In genomic region chr5:138369249-138369648, GRCh38 we compare ENCODE assay signal across 15 cellular contexts. TPM values are rescaled to one million over a fixed set of nuclear protein-coding genes. Genes with fewer than 3 reads are reported as not detected.
DNase-seq lines count a peak whose midpoint lies in the region; ATAC-seq, FAIRE-seq and TF ChIP-seq lines count a peak whose summit lies in the region.
"Had no signal": no experiment of that assay in that cellular context is flagged by ENCODE, and none has a peak within 500 bp of the region (broad histone marks: within the 10 kb centered on the region; RNA-seq: fewer than 3 reads in every experiment).

No MANE protein-coding gene starts in this region.

- H3K4me3 ChIP-seq in DOHH2 (ENCODE audit: low read length) (no peak overlapping the region), GM12878 (no peak overlapping the region)
- H3K4me3 ChIP-seq: SJSA1 had no signal

- no peaks in the 10 kb centered on the region for H3K9me2 ChIP-seq in DOHH2 (replicated peaks; ENCODE audit: control insufficient read depth, low read length)

- no peaks in the 10 kb centered on the region for H3F3A ChIP-seq in DOHH2 (ENCODE audit: control insufficient read depth, insufficient read depth)

- peak; percentile 71 for DNase-seq in MV-4-11 (lab: John Stamatoyannopoulos, UW)
- no peak for DNase-seq in GM12878 (ENCODE audit: low read depth, low spot score)
- DNase-seq in naive B cell: no peak
- no peak for DNase-seq in NCI-H1930 (lab: John Stamatoyannopoulos, UW)
- no peak for DNase-seq in COLO668 (lab: John Stamatoyannopoulos, UW; ENCODE audit: unreplicated experiment)
- DNase-seq: NCI-H2081, NCI-H82 had no signal

- H4K20me1 ChIP-seq in DOHH2 (ENCODE audit: control insufficient read depth, insufficient read depth, low read depth, low read length): peaks cover 12% of the 10 kb centered on the region
- no peaks in the 10 kb centered on the region for H4K20me1 ChIP-seq in GM12878 (ENCODE audit: control insufficient read depth, insufficient read depth)

- RAD21 ChIA-PET in GM12878 (lab: Charles Lee; ENCODE audit: unreplicated experiment): interaction anchor here (1.1 kb wide), 1 partner anchor 16 kb away, joined by 3 read pairs; no protein-coding TSS in a partner anchor

- H3K36me3 Mint-ChIP-seq in naive B cell: no peaks in the 10 kb centered on the region

- H3K9ac ChIP-seq in GM12878 (ENCODE audit: control insufficient read depth, insufficient read depth, low read length): no peak overlapping the region

- TF ChIP-seq CTCF in DOHH2 (IDR thresholded peaks at IDR 0.05; ENCODE audit: low read depth, low read length, poor library complexity, severe bottlenecking) (no peak), GM12878 (IDR thresholded peaks at IDR 0.05 in 2 of 3, conservative IDR thresholded peaks at IDR 0.05 in 1 of 3; ENCODE audit: control insufficient read depth in 2 of 3, extremely low read depth in 1 of 3, insufficient read depth in 1 of 3, low read depth in 3 of 3, low read length in 3 of 3) (no peak)

- H3K4me1 ChIP-seq in DOHH2 (ENCODE audit: control insufficient read depth, low read length) (peaks cover 16% of the 10 kb centered on the region), GM12878 (ENCODE audit: control insufficient read depth, insufficient read depth, low read length) (peaks cover 19% of the 10 kb centered on the region; the same call in 1 of the 2 replicates)

- WGBS in GM12878 (ENCODE audit: insufficient coverage, insufficient replicate concordance, low lambda C conversion rate, missing lambda C conversion rate): 88% methylated on average over 6 of the region's 6 CpGs

- POLR2A ChIA-PET in GM12878 (lab: Charles Lee): interaction anchor here (2.2 kb wide), 1 partner anchor 16 kb away, joined by 9 read pairs; the partner anchor contains the start of gene KDM3B

- no peak for TF ChIP-seq EP300 in GM12878 (IDR thresholded peaks at IDR 0.05; ENCODE audit: borderline replicate concordance in 1 of 2, control insufficient read depth in 1 of 2, low read depth in 2 of 2, low read length in 2 of 2)

- ATAC-seq in GM12878 (no peak; the same call in 2 of the 3 replicates), naive B cell (ENCODE audit: low read depth in 2 of 2) (peak in 1 of 2 donors; percentile 33), GM18868 (IDR thresholded peaks at IDR 0.05; ENCODE audit: unreplicated experiment) (no peak), GM21717 (IDR thresholded peaks at IDR 0.05; ENCODE audit: unreplicated experiment) (no peak)

- TF ChIP-seq POLR2A in GM12878 (IDR thresholded peaks at IDR 0.05; ENCODE audit: low read depth, low read length): no peak

- no peaks in the 10 kb centered on the region for H3K9me3 ChIP-seq in DOHH2 (ENCODE audit: control insufficient read depth, insufficient read depth, low read length)
- H3K9me3 ChIP-seq in GM12878 (replicated peaks; ENCODE audit: control insufficient read depth, insufficient read depth, low read length): no peaks in the 10 kb centered on the region
- H3K9me3 ChIP-seq: SJSA1 had no signal

- SMC1A ChIA-PET in GM12878 (lab: Charles Lee; ENCODE audit: uncharacterized antibody, unreplicated experiment): interaction anchor here (0.9 to 5.6 kb wide), 4 partner anchors 9 to 30 kb away, joined by 3 to 36 read pairs (median 5); partner anchors contain the start of gene KDM3B

- H3K36me3 ChIP-seq in DOHH2 (ENCODE audit: control insufficient read depth, low read length) (peaks cover 13% of the 10 kb centered on the region), GM12878 (ENCODE audit: control insufficient read depth in 2 of 2, insufficient read depth in 2 of 2, low read length in 1 of 2) (peaks cover 0 to 4% of the 10 kb centered on the region in 2 experiments; a peak in 2 of 4 replicates)

- BruUV-seq in GM12878 (replicated peaks; lab: Mats Ljungman, UMichigan): no TSS peak

- no peak for FAIRE-seq in GM12878 (lab: Jason Lieb, UNC)

- H3K27me3 ChIP-seq in DOHH2 (ENCODE audit: control insufficient read depth, low read length): no peaks in the 10 kb centered on the region
- no peaks in the 10 kb centered on the region for H3K27me3 ChIP-seq in GM12878 (replicated peaks in 1 of 2; ENCODE audit: control insufficient read depth in 2 of 2, insufficient read depth in 2 of 2, low read length in 1 of 2)
- H3K27me3 ChIP-seq: SJSA1 had no signal

- H3K79me2 ChIP-seq in DOHH2 (ENCODE audit: control insufficient read depth, low read length): peaks cover 90% of the 10 kb centered on the region
- peaks cover 65% of the 10 kb centered on the region for H3K79me2 ChIP-seq in GM12878 (ENCODE audit: control insufficient read depth, insufficient read depth, low read length)

- H3K4me2 ChIP-seq in DOHH2 (ENCODE audit: low read length) (peak overlapping the region; percentile 28), GM12878 (ENCODE audit: control insufficient read depth, insufficient read depth) (peak overlapping the region; percentile 47)

- H3K4me3 Mint-ChIP-seq in naive B cell: peak overlapping the region in 6 of 8 donors; percentile 35 to 82 (median 58)
- H3K4me3 Mint-ChIP-seq: activated T-helper 1 cell treated with anti-CD3 and anti-CD28 coated beads, Interleukin-12 subunit alpha, Interleukin-12 subunit beta, Interleukin-2, Interleukin-4 antibody, amounts not matched to agents 30 ng/mL and 10 ng/mL and 1 ng/mL, durations not matched to agents 14 hours and 24 hours and 36 hours had no signal

- H3K9me3 Mint-ChIP-seq in naive B cell: no peaks in the 10 kb centered on the region
- H3K9me3 Mint-ChIP-seq: activated T-helper 1 cell treated with anti-CD3 and anti-CD28 coated beads, Interleukin-12 subunit alpha, Interleukin-12 subunit beta, Interleukin-2, Interleukin-4 antibody, amounts not matched to agents 30 ng/mL and 10 ng/mL and 1 ng/mL, durations not matched to agents 14 hours and 24 hours and 36 hours had no signal

- H3K4me1 Mint-ChIP-seq in naive B cell: peaks cover 31 to 48% (median 43%) of the 10 kb centered on the region in 3 donors

- no peak for TF ChIP-seq RAD21 in GM12878 (IDR thresholded peaks at IDR 0.05; ENCODE audit: insufficient read depth, low read depth, low read length)

- H3K27ac ChIP-seq in DOHH2 (ENCODE audit: low read depth, low read length) (no peak overlapping the region), GM12878 (ENCODE audit: control insufficient read depth, insufficient read depth) (peak overlapping the region; percentile 29)
- H3K27ac ChIP-seq: C4-2B, epithelial cell of prostate, SJSA1 had no signal

- no peaks in the 10 kb centered on the region for H3K27me3 Mint-ChIP-seq in naive B cell

- CTCF ChIA-PET in GM12878 (lab: Yijun Ruan, JAX): interaction anchor here (0.6 to 5.9 kb wide), 4 partner anchors 15 to 450 kb away, joined by 3 to 64 read pairs (median 3); partner anchors contain the start of gene KDM3B

- no peak overlapping the region for H2AFZ ChIP-seq in GM12878 (ENCODE audit: control insufficient read depth, low read depth, low read length)

- peak overlapping the region; percentile 6 to 88 (median 65) for H3K27ac Mint-ChIP-seq in naive B cell
- H3K27ac Mint-ChIP-seq: activated T-helper 1 cell treated with anti-CD3 and anti-CD28 coated beads, Interleukin-12 subunit alpha, Interleukin-12 subunit beta, Interleukin-2, Interleukin-4 antibody, amounts not matched to agents 30 ng/mL and 10 ng/mL and 1 ng/mL, durations not matched to agents 14 hours and 24 hours and 36 hours had no signal

- in situ Hi-C loops in GM12878 (cut with MboI): no loop called here

- intact Hi-C loops in GM12878 (cut with micrococcal nuclease; ENCODE audit: unreplicated experiment): no loop called here

RNA-seq across cellular contexts. Expression of gene KDM3B, which starts 16.8 kb away (rescaled TPM):
- total RNA-seq in GM12878 (2013; cell fraction: nucleolus; rRNA removed): 82.4 and 90.1 TPM in 2 replicates
- total RNA-seq in GM12878 (2014; rRNA removed) (30.3 and 32.0 TPM in 2 replicates), GM12878 (2014; rRNA removed; fragmentation: Illumina TruSeq; extraction: Trizol) (30.5 and 30.9 TPM in 2 replicates), GM12878 (2021) (41.0 and 43.1 TPM in 2 replicates)
- polyA plus RNA-seq in GM12878 (2011; ENCODE audit: low read depth): 24.3 TPM
- polyA plus RNA-seq in GM12878 (2011; rRNA removed) (31.3 and 35.0 TPM in 2 replicates), GM12878 (2014; fragmentation: Illumina TruSeq; extraction: Trizol) (45.7 and 52.5 TPM in 2 replicates), GM12878 (2014; fragmentation: Nextera tagmentation; extraction: Ambion mirVana) (1 to 10 TPM; 8.5 to 9.6 TPM), GM12878 (2014; rRNA removed) (26.7 and 27.7 TPM in 2 replicates), GM12878 (2016; fragmentation: Nextera tagmentation; extraction: Ambion mirVana) (10 to 100 TPM; 13.9 to 14.8 TPM), naive B cell (ENCODE audit: low read depth in 6 of 6) (10 to 100 TPM in 5 of 6 donors, 1 to 10 TPM in 1; 3.9 to 29.2 (median 18.3) TPM)
- polyA plus RNA-seq in GM12878 (2011; cell fraction: cytosol; rRNA removed): 16.1 and 20.2 TPM in 2 replicates
- 32.7 and 33.7 TPM in 2 replicates for polyA plus RNA-seq in GM12878 (2011; cell fraction: nucleus; rRNA removed)
- polyA plus RNA-seq in GM12878 (2012): 24.3 and 27.3 TPM in 2 replicates
- polyA minus RNA-seq in GM12878 (2011; rRNA and poly(A)+ RNA removed): 50.0 and 67.0 TPM in 2 replicates
- 20.2 and 25.3 TPM in 2 replicates for polyA minus RNA-seq in GM12878 (2011; cell fraction: cytosol; rRNA and poly(A)+ RNA removed)
- 18.3 and 29.3 TPM in 2 replicates for polyA minus RNA-seq in GM12878 (2011; cell fraction: nucleus; rRNA and poly(A)+ RNA removed)

RNA-seq across cellular contexts. Expression of gene FAM53C, which starts 31.2 kb away (rescaled TPM):
- total RNA-seq in GM12878 (2013; cell fraction: nucleolus; rRNA removed): 26.9 and 29.4 TPM in 2 replicates
- 25.6 and 29.4 TPM in 2 replicates for total RNA-seq in GM12878 (2014; rRNA removed)
- 16.8 and 17.6 TPM in 2 replicates for total RNA-seq in GM12878 (2014; rRNA removed; fragmentation: Illumina TruSeq; extraction: Trizol)
- total RNA-seq in GM12878 (2021): 27.9 and 31.3 TPM in 2 replicates
- 22.9 TPM for polyA plus RNA-seq in GM12878 (2011; ENCODE audit: low read depth)
- 21.8 and 29.3 TPM in 2 replicates for polyA plus RNA-seq in GM12878 (2011; rRNA removed)
- 25.3 and 31.6 TPM in 2 replicates for polyA plus RNA-seq in GM12878 (2011; cell fraction: cytosol; rRNA removed)
- 32.4 and 38.4 TPM in 2 replicates for polyA plus RNA-seq in GM12878 (2011; cell fraction: nucleus; rRNA removed)
- 23.5 and 28.3 TPM in 2 replicates for polyA plus RNA-seq in GM12878 (2012)
- 20.1 and 22.5 TPM in 2 replicates for polyA plus RNA-seq in GM12878 (2014; fragmentation: Illumina TruSeq; extraction: Trizol)
- 1 to 10 TPM; 8.0 to 8.8 TPM for polyA plus RNA-seq in GM12878 (2014; fragmentation: Nextera tagmentation; extraction: Ambion mirVana)
- polyA plus RNA-seq in GM12878 (2014; rRNA removed): 21.3 and 22.0 TPM in 2 replicates
- polyA plus RNA-seq in GM12878 (2016; fragmentation: Nextera tagmentation; extraction: Ambion mirVana): 10 to 100 TPM; 29.3 to 30.8 TPM
- polyA minus RNA-seq in GM12878 (2011; rRNA and poly(A)+ RNA removed): 33.6 and 37.1 TPM in 2 replicates
- polyA minus RNA-seq in GM12878 (2011; cell fraction: cytosol; rRNA and poly(A)+ RNA removed): 10.2 and 15.2 TPM in 2 replicates
- 16.6 and 21.1 TPM in 2 replicates for polyA minus RNA-seq in GM12878 (2011; cell fraction: nucleus; rRNA and poly(A)+ RNA removed)
- polyA plus RNA-seq in naive B cell (ENCODE audit: low read depth in 6 of 6): 10 to 100 TPM; 24.2 to 37.9 (median 30.7) TPM

RNA-seq across cellular contexts. Expression of gene CDC25C, which starts 37.6 kb away (rescaled TPM):
- total RNA-seq in GM12878 (2013; cell fraction: nucleolus; rRNA removed): 20.1 and 22.2 TPM in 2 replicates
- total RNA-seq in GM12878 (2014; rRNA removed) (12.2 and 14.4 TPM in 2 replicates), GM12878 (2014; rRNA removed; fragmentation: Illumina TruSeq; extraction: Trizol) (15.1 and 15.4 TPM in 2 replicates), GM12878 (2021) (9.2 and 10.2 TPM in 2 replicates)
- 5.7 TPM for polyA plus RNA-seq in GM12878 (2011; ENCODE audit: low read depth)
- polyA plus RNA-seq in GM12878 (2011; rRNA removed) (30.7 and 38.9 TPM in 2 replicates), GM12878 (2014; fragmentation: Illumina TruSeq; extraction: Trizol) (15.9 and 21.4 TPM in 2 replicates), GM12878 (2014; fragmentation: Nextera tagmentation; extraction: Ambion mirVana) (10 to 100 TPM; 14.0 to 14.3 TPM), GM12878 (2014; rRNA removed) (11.4 and 11.6 TPM in 2 replicates), GM12878 (2016; fragmentation: Nextera tagmentation; extraction: Ambion mirVana) (10 to 100 TPM; 15.5 to 15.9 TPM), naive B cell (ENCODE audit: low read depth in 6 of 6) (under 1 TPM in 1 of 6 donors, not detected in 5; 0.48 TPM)
- polyA plus RNA-seq in GM12878 (2011; cell fraction: cytosol; rRNA removed): 18.7 and 21.1 TPM in 2 replicates
- polyA plus RNA-seq in GM12878 (2011; cell fraction: nucleus; rRNA removed): 19.3 and 20.4 TPM in 2 replicates
- 4.4 and 8.1 TPM in 2 replicates for polyA plus RNA-seq in GM12878 (2012)
- polyA minus RNA-seq in GM12878 (2011; rRNA and poly(A)+ RNA removed): 21.7 and 22.5 TPM in 2 replicates
- polyA minus RNA-seq in GM12878 (2011; cell fraction: cytosol; rRNA and poly(A)+ RNA removed): 7.2 and 8.8 TPM in 2 replicates
- polyA minus RNA-seq in GM12878 (2011; cell fraction: nucleus; rRNA and poly(A)+ RNA removed): 11.6 and 13.6 TPM in 2 replicates
- total RNA-seq: mesenteric fat pad had no signal
